ENCODE assay signal across 1 cellular context in genomic region chr16:78294538-78295225, GRCh38.
A peak's percentile ranks its signal among the peaks of the same experiment; 100 is the strongest.
TF ChIP-seq lines count a peak whose summit lies in the region.

No MANE protein-coding gene starts in this region.

TF ChIP-seq in HEK293, 187 proteins besides CTCF, POLR2A, EP300 and RAD21 (continued from another document):
- no peak for TF ChIP-seq ZNF398 (tag by site-specific recombination; IDR thresholded peaks at IDR 0.05)
- TF ChIP-seq ZNF544 (tag by site-specific recombination; IDR thresholded peaks at IDR 0.05), result peak; percentile 67; the same call in 1 of the 2 replicates
- TF ChIP-seq ZNF221 (tag by site-specific recombination; IDR thresholded peaks at IDR 0.05; ENCODE audit: borderline replicate concordance), result no peak
- TF ChIP-seq KLF7 (tag by site-specific recombination; IDR thresholded peaks at IDR 0.05; ENCODE audit: borderline replicate concordance), result no peak
